ENCODE assay signal across 31 cellular contexts in the genomic region with DNA sequence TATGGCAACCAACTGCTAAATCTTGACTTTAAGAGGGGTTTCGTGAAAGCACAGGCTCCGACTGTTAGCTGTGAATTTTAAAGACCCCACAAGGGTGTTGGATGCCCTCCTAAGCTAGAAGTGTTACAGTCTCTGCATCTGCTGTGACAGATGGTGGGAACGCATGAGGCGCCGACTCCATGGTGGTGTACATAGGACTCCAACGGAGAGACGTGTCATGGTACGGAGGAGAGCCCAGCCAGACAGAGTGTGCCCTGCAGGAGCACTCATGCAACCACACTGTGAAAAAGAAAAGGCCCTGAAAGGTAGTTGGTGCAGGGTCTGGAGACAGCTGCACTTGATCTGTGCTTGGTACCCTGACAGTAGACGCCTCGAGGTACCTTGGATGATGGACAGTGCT.
"Had no signal": no experiment of that assay in that cellular context is flagged by ENCODE, and none has a peak within 500 bp of the region (broad histone marks: within the 10 kb centered on the region; RNA-seq: fewer than 3 reads in every experiment).

No MANE protein-coding gene starts in this region.

- H3K27me3 Mint-ChIP-seq: dendritic cell treated with granulocyte-macrophage colony-stimulating factor and Interleukin-4, amounts not matched to agents 40 ng/mL and 50 ng/mL, for 4 days; stimulated activated naive CD8-positive, alpha-beta T cell treated with anti-CD3 and anti-CD28 coated beads, Interleukin-15, Interleukin-2, amounts not matched to agents 100 ng/mL and 50 ng/mL, for 24 hours had no signal

- H3K27ac Mint-ChIP-seq: dendritic cell treated with granulocyte-macrophage colony-stimulating factor and Interleukin-4, amounts not matched to agents 40 ng/mL and 50 ng/mL, for 4 days; endodermal cell; immature natural killer cell; naive thymus-derived CD8-positive, alpha-beta T cell; nephron progenitor cell; stimulated activated naive B cell treated with anti-CD40 and anti-IgM and Interleukin-4, amounts not matched to agents 10 μg/mL and 1 μg/mL and 100 μg/mL, for 72 hours; stimulated activated naive CD8-positive, alpha-beta T cell treated with anti-CD3 and anti-CD28 coated beads, Interleukin-15, Interleukin-2, amounts not matched to agents 100 ng/mL and 50 ng/mL, for 24 hours had no signal

- H3K27me3 ChIP-seq: colonic mucosa, heart right ventricle, ovary, sigmoid colon, tibial nerve, upper lobe of right lung, uterus had no signal

- H3K36me3 ChIP-seq: colonic mucosa, heart right ventricle, left ventricle myocardium inferior, lower lobe of right lung, ovary, sigmoid colon, thoracic aorta, tibial nerve, upper lobe of right lung, uterus had no signal

- DNase-seq: colonic mucosa; effector CD8-positive, alpha-beta T cell; endodermal cell; foreskin keratinocyte; glutamatergic neuron; heart right ventricle; hippocampal formation; immature natural killer cell; islet precursor cell; kidney glomerular epithelial cell; left colon; left ventricle myocardium inferior; lower lobe of right lung; naive thymus-derived CD8-positive, alpha-beta T cell; nephron progenitor cell; nucleus accumbens; ovary; posterior cingulate gyrus; psoas muscle; right cardiac atrium; sigmoid colon; stimulated activated CD4-positive, alpha-beta T cell treated with anti-CD3 and anti-CD28 coated beads, Interleukin-4, amount 100 ng/mL, for 4 hours; stimulated activated naive B cell treated with anti-CD40 and anti-IgM and Interleukin-4, amounts not matched to agents 10 μg/mL and 1 μg/mL and 100 μg/mL, for 72 hours; upper lobe of right lung; uterus had no signal

- H3K27ac ChIP-seq: colonic mucosa, epithelial cell of prostate, foreskin keratinocyte, heart right ventricle, left ventricle myocardium inferior, lower lobe of right lung, ovary, psoas muscle, sigmoid colon, thoracic aorta, tibial nerve, upper lobe of right lung, uterus had no signal

- H3K9me3 Mint-ChIP-seq: dendritic cell treated with granulocyte-macrophage colony-stimulating factor and Interleukin-4, amounts not matched to agents 40 ng/mL and 50 ng/mL, for 4 days; endodermal cell; nephron progenitor cell; stimulated activated naive B cell treated with anti-CD40 and anti-IgM and Interleukin-4, amounts not matched to agents 10 μg/mL and 1 μg/mL and 100 μg/mL, for 72 hours; stimulated activated naive CD8-positive, alpha-beta T cell treated with anti-CD3 and anti-CD28 coated beads, Interleukin-15, Interleukin-2, amounts not matched to agents 100 ng/mL and 50 ng/mL, for 24 hours had no signal

- H3K4me1 Mint-ChIP-seq: endodermal cell; immature natural killer cell; naive thymus-derived CD8-positive, alpha-beta T cell; stimulated activated naive B cell treated with anti-CD40 and anti-IgM and Interleukin-4, amounts not matched to agents 10 μg/mL and 1 μg/mL and 100 μg/mL, for 72 hours had no signal

- H3K4me3 ChIP-seq: colonic mucosa, heart right ventricle, left ventricle myocardium inferior, lower lobe of right lung, ovary, psoas muscle, sigmoid colon, thoracic aorta, tibial nerve, upper lobe of right lung, uterus had no signal

- H3K4me3 Mint-ChIP-seq: dendritic cell treated with granulocyte-macrophage colony-stimulating factor and Interleukin-4, amounts not matched to agents 40 ng/mL and 50 ng/mL, for 4 days; endodermal cell; immature natural killer cell; naive thymus-derived CD8-positive, alpha-beta T cell; nephron progenitor cell; stimulated activated naive B cell treated with anti-CD40 and anti-IgM and Interleukin-4, amounts not matched to agents 10 μg/mL and 1 μg/mL and 100 μg/mL, for 72 hours; stimulated activated naive CD8-positive, alpha-beta T cell treated with anti-CD3 and anti-CD28 coated beads, Interleukin-15, Interleukin-2, amounts not matched to agents 100 ng/mL and 50 ng/mL, for 24 hours had no signal

- H3K9me3 ChIP-seq: colonic mucosa, heart right ventricle, left ventricle myocardium inferior, lower lobe of right lung, ovary, psoas muscle, sigmoid colon, thoracic aorta, tibial nerve, upper lobe of right lung, uterus had no signal

- H3K36me3 Mint-ChIP-seq: immature natural killer cell; naive thymus-derived CD8-positive, alpha-beta T cell; stimulated activated naive B cell treated with anti-CD40 and anti-IgM and Interleukin-4, amounts not matched to agents 10 μg/mL and 1 μg/mL and 100 μg/mL, for 72 hours had no signal

- ATAC-seq: esophagus mucosa; foreskin keratinocyte; heart right ventricle; left colon; lower lobe of right lung; naive thymus-derived CD8-positive, alpha-beta T cell; psoas muscle; right cardiac atrium; stimulated activated naive B cell treated with anti-CD40 and anti-IgM and Interleukin-4, amounts not matched to agents 10 μg/mL and 1 μg/mL and 100 μg/mL, for 72 hours; upper lobe of right lung had no signal

- H3K4me1 ChIP-seq: colonic mucosa, foreskin keratinocyte, lower lobe of right lung, psoas muscle, sigmoid colon, tibial nerve, upper lobe of right lung had no signal
